ENCODE assay signal across 16 cellular contexts in the genomic region with DNA sequence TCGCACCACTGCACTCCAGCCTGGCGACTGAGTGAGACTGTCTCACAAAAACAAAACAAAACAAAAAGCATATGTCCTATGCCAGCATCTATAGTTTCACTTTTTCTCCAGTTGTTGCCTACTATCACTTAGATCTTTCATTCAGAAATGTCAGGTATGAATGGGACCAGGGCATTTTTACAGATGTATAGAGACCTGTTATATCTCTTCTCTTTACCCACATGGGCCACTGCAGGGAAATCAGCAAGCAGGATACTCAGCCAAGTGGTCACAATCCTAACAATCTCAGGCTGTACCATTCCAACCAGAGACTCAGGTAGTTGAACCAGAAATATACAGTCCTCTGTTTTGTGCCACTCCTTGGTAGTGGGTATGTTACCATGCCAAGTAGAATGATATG. TPM values are rescaled to one million over a fixed set of nuclear protein-coding genes. Genes with fewer than 3 reads are reported as not detected.
DNase-seq lines count a peak whose midpoint lies in the region; ATAC-seq and TF ChIP-seq lines count a peak whose summit lies in the region.
"Had no signal": no experiment of that assay in that cellular context is flagged by ENCODE, and none has a peak within 500 bp of the region (broad histone marks: within the 10 kb centered on the region; RNA-seq: fewer than 3 reads in every experiment).

No MANE protein-coding gene starts in this region.

- CTCF ChIA-PET in activated naive CD4-positive, alpha-beta T cell treated with anti-CD3 and anti-CD28 coated beads for 36 hours (lab: Charles Lee), result interaction anchor here (1.6 kb wide), 1 partner anchor 70 kb away, joined by 3 read pairs; no protein-coding TSS in a partner anchor
- CTCF ChIA-PET in activated naive CD4-positive, alpha-beta T cell treated with anti-CD3 and anti-CD28 coated beads, Interleukin-2, amount 10 ng/mL, durations not matched to agents 7 days and 5 days (lab: Charles Lee), result interaction anchor here (1.2 kb wide), 1 partner anchor 120 kb away, joined by 4 read pairs; no protein-coding TSS in a partner anchor

- no peaks in the 10 kb centered on the region for H3K27me3 Mint-ChIP-seq in activated naive CD4-positive, alpha-beta T cell treated with anti-CD3 and anti-CD28 coated beads for 36 hours (ENCODE audit: low read depth)
- H3K27me3 Mint-ChIP-seq in activated naive CD4-positive, alpha-beta T cell treated with anti-CD3 and anti-CD28 coated beads, Interleukin-2, amount 10 ng/mL, durations not matched to agents 7 days and 5 days, result no peaks in the 10 kb centered on the region
- H3K27me3 Mint-ChIP-seq in nephron (ENCODE audit: low read depth), result no peaks in the 10 kb centered on the region
- H3K27me3 Mint-ChIP-seq: B cell had no signal

- H3K27me3 ChIP-seq in WERI-Rb-1 (ENCODE audit: insufficient read depth, low read depth, severe bottlenecking), result no peaks in the 10 kb centered on the region
- no peaks in the 10 kb centered on the region for H3K27me3 ChIP-seq in skeletal muscle tissue (ENCODE audit: control insufficient read depth in 3 of 3, insufficient read depth in 3 of 3, low read length in 3 of 3)

- H3K9ac ChIP-seq in skeletal muscle tissue (ENCODE audit: low read depth in 1 of 3, low read length in 3 of 3), result peak overlapping the region in 1 of 3 donors; percentile 47

- H3K9me3 Mint-ChIP-seq in activated naive CD4-positive, alpha-beta T cell treated with anti-CD3 and anti-CD28 coated beads for 36 hours, result no peaks in the 10 kb centered on the region
- H3K9me3 Mint-ChIP-seq in activated naive CD4-positive, alpha-beta T cell treated with anti-CD3 and anti-CD28 coated beads, Interleukin-2, amount 10 ng/mL, durations not matched to agents 7 days and 5 days, result no peaks in the 10 kb centered on the region
- H3K9me3 Mint-ChIP-seq in nephron, result no peaks in the 10 kb centered on the region
- H3K9me3 Mint-ChIP-seq: CD8-positive, alpha-beta T cell had no signal

- peak overlapping the region; percentile 11; the same call in 1 of the 2 replicates for H3K27ac ChIP-seq in WERI-Rb-1
- H3K27ac ChIP-seq in skeletal muscle tissue (ENCODE audit: low read depth, low read length), result peak overlapping the region; percentile 82
- H3K27ac ChIP-seq: HL-60 had no signal

- DNase-seq in activated naive CD4-positive, alpha-beta T cell treated with anti-CD3 and anti-CD28 coated beads for 36 hours, result no peak
- no peak for DNase-seq in activated naive CD4-positive, alpha-beta T cell treated with anti-CD3 and anti-CD28 coated beads, Interleukin-2, amount 10 ng/mL, durations not matched to agents 7 days and 5 days
- DNase-seq in WERI-Rb-1 (no peak), T1000 (lab: John Stamatoyannopoulos, UW) (no peak)
- DNase-seq: C1 segment of cervical spinal cord; CD8-positive, alpha-beta T cell; COR-L47; DMS153; DND-41; GDM1 had no signal

- H3K36me3 ChIP-seq in WERI-Rb-1, result peaks cover 38% of the 10 kb centered on the region
- H3K36me3 ChIP-seq in skeletal muscle tissue (ENCODE audit: control insufficient read depth in 3 of 3, insufficient read depth in 3 of 3, low read length in 3 of 3), result peaks cover 11 to 25% (median 25%) of the 10 kb centered on the region in 3 donors

- H3K9me3 ChIP-seq in WERI-Rb-1 (ENCODE audit: severe bottlenecking) (no peaks in the 10 kb centered on the region), skeletal muscle tissue (ENCODE audit: control insufficient read depth in 3 of 3, low read length in 3 of 3) (no peaks in the 10 kb centered on the region)

- H3K4me3 ChIP-seq in WERI-Rb-1 (ENCODE audit: low read depth, low read length) (no peak overlapping the region), skeletal muscle tissue (ENCODE audit: low read length in 3 of 3) (no peak overlapping the region)

- H3K4me1 Mint-ChIP-seq in activated naive CD4-positive, alpha-beta T cell treated with anti-CD3 and anti-CD28 coated beads for 36 hours (ENCODE audit: low read depth), result peaks cover 5% of the 10 kb centered on the region
- no peaks in the 10 kb centered on the region for H3K4me1 Mint-ChIP-seq in activated naive CD4-positive, alpha-beta T cell treated with anti-CD3 and anti-CD28 coated beads, Interleukin-2, amount 10 ng/mL, durations not matched to agents 7 days and 5 days
- peaks cover 32% of the 10 kb centered on the region for H3K4me1 Mint-ChIP-seq in nephron
- H3K4me1 Mint-ChIP-seq: B cell had no signal

- H3K4me1 ChIP-seq in skeletal muscle tissue (ENCODE audit: control insufficient read depth in 3 of 3, insufficient read depth in 3 of 3, low read length in 3 of 3), result peaks cover 17 to 19% (median 18%) of the 10 kb centered on the region in 3 donors

- TF ChIP-seq CTCF in WERI-Rb-1 (IDR thresholded peaks at IDR 0.05; ENCODE audit: low read depth, low read length) (no peak), nephron (IDR thresholded peaks at IDR 0.05; ENCODE audit: unreplicated experiment in 3 of 3) (no peak)

- ATAC-seq in HG03432 (IDR thresholded peaks at IDR 0.05; ENCODE audit: unreplicated experiment) (no peak), GM19452 (IDR thresholded peaks at IDR 0.05; ENCODE audit: unreplicated experiment) (no peak)
- ATAC-seq: CD8-positive, alpha-beta T cell had no signal

- no peak overlapping the region for H3K4me3 Mint-ChIP-seq in activated naive CD4-positive, alpha-beta T cell treated with anti-CD3 and anti-CD28 coated beads for 36 hours
- no peak overlapping the region for H3K4me3 Mint-ChIP-seq in activated naive CD4-positive, alpha-beta T cell treated with anti-CD3 and anti-CD28 coated beads, Interleukin-2, amount 10 ng/mL, durations not matched to agents 7 days and 5 days
- no peak overlapping the region for H3K4me3 Mint-ChIP-seq in nephron
- H3K4me3 Mint-ChIP-seq: B cell; CD8-positive, alpha-beta T cell had no signal

- H3K27ac Mint-ChIP-seq in activated naive CD4-positive, alpha-beta T cell treated with anti-CD3 and anti-CD28 coated beads for 36 hours, result peak overlapping the region; percentile 5
- H3K27ac Mint-ChIP-seq in activated naive CD4-positive, alpha-beta T cell treated with anti-CD3 and anti-CD28 coated beads, Interleukin-2, amount 10 ng/mL, durations not matched to agents 7 days and 5 days, result no peak overlapping the region
- peak overlapping the region; percentile 85 to 94 (median 86) for H3K27ac Mint-ChIP-seq in nephron
- H3K27ac Mint-ChIP-seq: B cell; CD8-positive, alpha-beta T cell had no signal

- H3K36me3 Mint-ChIP-seq in activated naive CD4-positive, alpha-beta T cell treated with anti-CD3 and anti-CD28 coated beads for 36 hours (ENCODE audit: low read depth), result peaks cover 13% of the 10 kb centered on the region
- H3K36me3 Mint-ChIP-seq in activated naive CD4-positive, alpha-beta T cell treated with anti-CD3 and anti-CD28 coated beads, Interleukin-2, amount 10 ng/mL, durations not matched to agents 7 days and 5 days, result peaks cover 21% of the 10 kb centered on the region
- H3K36me3 Mint-ChIP-seq in nephron (ENCODE audit: low read depth), result peaks cover 25% of the 10 kb centered on the region

- intact Hi-C loops in activated naive CD4-positive, alpha-beta T cell treated with anti-CD3 and anti-CD28 coated beads for 36 hours (cut with micrococcal nuclease), result no loop called here

RNA-seq across cellular contexts. Expression of gene SREBF2, which starts 16.0 kb away (rescaled TPM):
- 100 to 1,000 TPM; 143 to 147 TPM for total RNA-seq in activated naive CD4-positive, alpha-beta T cell treated with anti-CD3 and anti-CD28 coated beads for 36 hours
- 20.9 TPM for total RNA-seq in skeletal muscle tissue

RNA-seq across cellular contexts. Expression of gene CCDC134, which starts 16.4 kb away (rescaled TPM):
- total RNA-seq in activated naive CD4-positive, alpha-beta T cell treated with anti-CD3 and anti-CD28 coated beads for 36 hours, result 10 to 100 TPM; 17.0 to 19.3 TPM
- 30.3 TPM for total RNA-seq in skeletal muscle tissue
